9 cellular contexts compared by ENCODE assay signal in the genomic region with DNA sequence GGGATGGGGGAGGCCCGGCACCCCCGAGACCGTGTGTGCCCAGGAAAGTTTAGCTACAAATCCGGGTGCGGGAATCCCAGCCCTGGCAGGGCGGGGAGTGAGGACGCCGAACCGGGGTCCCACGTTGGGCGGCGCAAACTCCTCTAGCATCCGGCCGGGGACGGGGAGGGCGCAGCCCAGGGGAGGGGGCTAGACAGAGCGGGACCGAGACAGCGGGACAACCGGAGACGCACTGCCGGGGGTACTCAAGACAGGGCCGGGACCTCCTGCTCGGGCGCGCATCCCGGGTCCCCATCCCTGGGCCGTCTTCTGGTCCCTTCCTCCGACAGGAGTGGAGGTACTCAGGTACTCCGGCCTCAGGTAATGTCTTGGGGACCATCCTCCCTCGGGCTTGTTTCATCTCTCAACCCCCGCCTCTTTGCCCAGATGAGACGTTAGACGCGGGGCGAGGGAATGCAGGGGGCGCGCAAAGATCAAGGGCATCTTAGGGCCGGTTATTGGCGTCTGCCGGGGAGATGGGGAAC. TPM values are rescaled to one million over a fixed set of nuclear protein-coding genes. Genes with fewer than 3 reads are reported as not detected.
DNase-seq lines count a peak whose midpoint lies in the region; ATAC-seq and TF ChIP-seq lines count a peak whose summit lies in the region.
"Had no signal": no experiment of that assay in that cellular context is flagged by ENCODE, and none has a peak within 500 bp of the region (broad histone marks: within the 10 kb centered on the region; RNA-seq: fewer than 3 reads in every experiment).

No MANE protein-coding gene starts in this region.

- H3K36me3 ChIP-seq in duodenal mucosa (ENCODE audit: control insufficient read depth in 1 of 2, insufficient read depth in 2 of 2, low read length in 2 of 2), result no peaks in the 10 kb centered on the region
- H3K36me3 ChIP-seq in neural cell (ENCODE audit: insufficient read depth, low read length), result no peaks in the 10 kb centered on the region
- no peaks in the 10 kb centered on the region for H3K36me3 ChIP-seq in PC-9 (ENCODE audit: low read depth)

- H3K4me2 ChIP-seq in neural cell (ENCODE audit: low read length) (peak overlapping the region; percentile 82), PC-9 (no peak overlapping the region)

- no peaks in the 10 kb centered on the region for H4K20me1 ChIP-seq in neural cell (ENCODE audit: insufficient read depth)
- H4K20me1 ChIP-seq in PC-9 (ENCODE audit: insufficient read depth), result no peaks in the 10 kb centered on the region

- DNase-seq in Jurkat, Clone E6-1 (ENCODE audit: low read depth, low spot score), result no peak
- DNase-seq in HPDE6-E6E7 (ENCODE audit: extremely low spot score) (no peak), NCI-H2196 treated with DMSO at 0.1 percent for 48 hours (lab: John Stamatoyannopoulos, UW; ENCODE audit: unreplicated experiment) (no peak), PC-9 (no peak)

- ATAC-seq in GM18508 (IDR thresholded peaks at IDR 0.05; ENCODE audit: insufficient read depth, unreplicated experiment) (peak; percentile 5), HG03439 (IDR thresholded peaks at IDR 0.05; ENCODE audit: unreplicated experiment) (no peak)

- no peak for TF ChIP-seq EP300 in neural cell (conservative IDR thresholded peaks at IDR 0.05; ENCODE audit: poor library complexity, severe bottlenecking)

- H3K9me2 ChIP-seq in neural cell (ENCODE audit: insufficient read depth, low read length) (no peaks in the 10 kb centered on the region), PC-9 (ENCODE audit: insufficient read depth) (no peaks in the 10 kb centered on the region)

- H3K9ac ChIP-seq in duodenal mucosa (ENCODE audit: low read depth in 1 of 2, low read length in 2 of 2) (no peak overlapping the region), neural cell (ENCODE audit: low read length) (peak overlapping the region; percentile 73)

- TF ChIP-seq RAD21 in neural cell (conservative IDR thresholded peaks at IDR 0.05), result no peak

- BruUV-seq in PC-9 (replicated peaks; lab: Mats Ljungman, UMichigan), result no TSS peak

- H3K79me2 ChIP-seq in neural cell (replicated peaks; ENCODE audit: insufficient read depth, low read length), result no peaks in the 10 kb centered on the region
- H3K79me2 ChIP-seq in PC-9 (ENCODE audit: low read depth), result no peaks in the 10 kb centered on the region

- peak overlapping the region; percentile 21 for H3K4me3 ChIP-seq in Jurkat, Clone E6-1 (ENCODE audit: low read length)
- H3K4me3 ChIP-seq in duodenal mucosa (ENCODE audit: low read depth in 1 of 2, low read length in 2 of 2), result peak overlapping the region; percentile 15 to 73
- H3K4me3 ChIP-seq in neural cell (ENCODE audit: low read length), result peak overlapping the region; percentile 92
- H3K4me3 ChIP-seq in PC-9, result no peak overlapping the region

- H2AFZ ChIP-seq in neural cell (ENCODE audit: low read depth, low read length) (peak overlapping the region; percentile 7), PC-9 (no peak overlapping the region)

- H3K27me3 ChIP-seq in duodenal mucosa (ENCODE audit: control insufficient read depth in 1 of 2, insufficient read depth in 2 of 2, low read length in 2 of 2), result peaks cover 15 to 35% of the 10 kb centered on the region in 2 donors
- peaks cover 20% of the 10 kb centered on the region for H3K27me3 ChIP-seq in neural cell (ENCODE audit: insufficient read depth, low read depth, low read length)
- peaks cover 77% of the 10 kb centered on the region for H3K27me3 ChIP-seq in PC-9 (ENCODE audit: insufficient read depth, low read depth)

- TF ChIP-seq CTCF in neural cell (IDR thresholded peaks at IDR 0.05; ENCODE audit: poor library complexity, severe bottlenecking), result no peak
- TF ChIP-seq CTCF in PC-9 (conservative IDR thresholded peaks at IDR 0.05), result no peak

- H3K27ac ChIP-seq in duodenal mucosa (ENCODE audit: low read depth, low read length) (no peak overlapping the region), neural cell (ENCODE audit: low read length) (no peak overlapping the region), PC-9 (no peak overlapping the region)
- H3K27ac ChIP-seq: epithelial cell of prostate had no signal

- no peaks in the 10 kb centered on the region for H3F3A ChIP-seq in neural cell (ENCODE audit: insufficient read depth, low read length, poor library complexity, severe bottlenecking)
- H3F3A ChIP-seq in PC-9 (ENCODE audit: insufficient read depth, low read depth), result no peaks in the 10 kb centered on the region

- CTCF ChIA-PET in PC-9 (lab: Charles Lee), result no interaction called here

- H3K9me3 ChIP-seq in duodenal mucosa (ENCODE audit: control insufficient read depth in 1 of 2, low read length in 2 of 2) (no peaks in the 10 kb centered on the region), neural cell (ENCODE audit: low read length) (no peaks in the 10 kb centered on the region), PC-9 (ENCODE audit: insufficient read depth, low read depth) (no peaks in the 10 kb centered on the region)

- intact Hi-C loops in PC-9 (cut with micrococcal nuclease; ENCODE audit: unreplicated experiment), result no loop called here

- H3K4me1 ChIP-seq in duodenal mucosa (ENCODE audit: control insufficient read depth in 1 of 2, insufficient read depth in 2 of 2, low read length in 2 of 2) (peaks cover 0 to 6% of the 10 kb centered on the region in 2 donors), PC-9 (replicated peaks; ENCODE audit: insufficient read depth) (no peaks in the 10 kb centered on the region)

- POLR2A ChIA-PET in PC-9 (lab: Charles Lee; ENCODE audit: unreplicated experiment), result no interaction called here

TF ChIP-seq in neural cell, 6 proteins besides CTCF, POLR2A, EP300 and RAD21:
- TF ChIP-seq, protein P1, sequence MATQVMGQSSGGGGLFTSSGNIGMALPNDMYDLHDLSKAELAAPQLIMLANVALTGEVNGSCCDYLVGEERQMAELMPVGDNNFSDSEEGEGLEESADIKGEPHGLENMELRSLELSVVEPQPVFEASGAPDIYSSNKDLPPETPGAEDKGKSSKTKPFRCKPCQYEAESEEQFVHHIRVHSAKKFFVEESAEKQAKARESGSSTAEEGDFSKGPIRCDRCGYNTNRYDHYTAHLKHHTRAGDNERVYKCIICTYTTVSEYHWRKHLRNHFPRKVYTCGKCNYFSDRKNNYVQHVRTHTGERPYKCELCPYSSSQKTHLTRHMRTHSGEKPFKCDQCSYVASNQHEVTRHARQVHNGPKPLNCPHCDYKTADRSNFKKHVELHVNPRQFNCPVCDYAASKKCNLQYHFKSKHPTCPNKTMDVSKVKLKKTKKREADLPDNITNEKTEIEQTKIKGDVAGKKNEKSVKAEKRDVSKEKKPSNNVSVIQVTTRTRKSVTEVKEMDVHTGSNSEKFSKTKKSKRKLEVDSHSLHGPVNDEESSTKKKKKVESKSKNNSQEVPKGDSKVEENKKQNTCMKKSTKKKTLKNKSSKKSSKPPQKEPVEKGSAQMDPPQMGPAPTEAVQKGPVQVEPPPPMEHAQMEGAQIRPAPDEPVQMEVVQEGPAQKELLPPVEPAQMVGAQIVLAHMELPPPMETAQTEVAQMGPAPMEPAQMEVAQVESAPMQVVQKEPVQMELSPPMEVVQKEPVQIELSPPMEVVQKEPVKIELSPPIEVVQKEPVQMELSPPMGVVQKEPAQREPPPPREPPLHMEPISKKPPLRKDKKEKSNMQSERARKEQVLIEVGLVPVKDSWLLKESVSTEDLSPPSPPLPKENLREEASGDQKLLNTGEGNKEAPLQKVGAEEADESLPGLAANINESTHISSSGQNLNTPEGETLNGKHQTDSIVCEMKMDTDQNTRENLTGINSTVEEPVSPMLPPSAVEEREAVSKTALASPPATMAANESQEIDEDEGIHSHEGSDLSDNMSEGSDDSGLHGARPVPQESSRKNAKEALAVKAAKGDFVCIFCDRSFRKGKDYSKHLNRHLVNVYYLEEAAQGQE (IDR thresholded peaks at IDR 0.05; ENCODE audit: borderline replicate concordance), result no peak
- TF ChIP-seq POLR2AphosphoS5 (IDR thresholded peaks at IDR 0.05), result no peak
- peak; percentile 6 for TF ChIP-seq SMC3 (conservative IDR thresholded peaks at IDR 0.05; ENCODE audit: poor library complexity)
- TF ChIP-seq MXI1 (conservative IDR thresholded peaks at IDR 0.05; ENCODE audit: poor library complexity, severe bottlenecking), result no peak
- no peak for TF ChIP-seq EZH2 (IDR thresholded peaks at IDR 0.05; ENCODE audit: borderline replicate concordance, insufficient read depth, low read length, poor library complexity, severe bottlenecking)
- no peak for TF ChIP-seq TAF1 (IDR thresholded peaks at IDR 0.05; ENCODE audit: low read depth)

RNA-seq across cellular contexts. Expression of gene PDZD2, which starts 0.6 kb away (rescaled TPM):
- 0.20 TPM for polyA plus RNA-seq in Jurkat, Clone E6-1 (2012; ENCODE audit: insufficient read depth, insufficient read length)
- polyA plus RNA-seq in neural cell, result 3.1 and 4.0 TPM in 2 replicates
- polyA minus RNA-seq in neural cell, result 6.3 and 9.7 TPM in 2 replicates
- total RNA-seq in PC-9 (2021), result not detected in 2 replicates
